18 cellular contexts compared by ENCODE assay signal in genomic region chr2:178363252-178363651, GRCh38.
DNase-seq lines count a peak whose midpoint lies in the region; ATAC-seq and TF ChIP-seq lines count a peak whose summit lies in the region.
"Had no signal": no experiment of that assay in that cellular context is flagged by ENCODE, and none has a peak within 500 bp of the region (broad histone marks: within the 10 kb centered on the region; RNA-seq: fewer than 3 reads in every experiment).

No MANE protein-coding gene starts in this region.

- H3K4me3 ChIP-seq in choroid plexus epithelial cell (ENCODE audit: low read depth, low read length), result no peak overlapping the region
- H3K4me3 ChIP-seq in liver (ENCODE audit: low read depth in 1 of 3, low read length in 3 of 3), result no peak overlapping the region
- no peak overlapping the region for H3K4me3 ChIP-seq in right atrium auricular region
- H3K4me3 ChIP-seq: lung had no signal

- TF ChIP-seq RAD21 in liver (IDR thresholded peaks at IDR 0.05), result peak in 1 of 2 donors; percentile 19

- DNase-seq in ACHN (peak; percentile 38), M059J (ENCODE audit: low read depth) (peak; percentile 1), choroid plexus epithelial cell (ENCODE audit: low read depth) (peak; percentile 49), right atrium auricular region (ENCODE audit: low spot score) (no peak), NCI-H146 treated with DMSO at 0.1 percent for 48 hours (lab: John Stamatoyannopoulos, UW; ENCODE audit: unreplicated experiment) (no peak), NCI-H2227 (lab: John Stamatoyannopoulos, UW; ENCODE audit: unreplicated experiment) (no peak)
- DNase-seq: activated CD4-positive, alpha-beta T cell treated with anti-CD3 and anti-CD28 coated beads for 1 hour; activated CD8-positive, alpha-beta memory T cell treated with anti-CD3 and anti-CD28 coated beads, Interleukin-2, amount 50 U/mL, for 48 hours; dermis blood vessel endothelial cell; naive thymus-derived CD4-positive, alpha-beta T cell; NCI-H1417 treated with DMSO at 0.1 percent for 48 hours; NCI-H446; SHP77 treated with DMSO at 0.1 percent for 48 hours; stimulated activated naive CD8-positive, alpha-beta T cell treated with anti-CD3 and anti-CD28 coated beads, Interleukin-15, amount 100 ng/mL, for 72 hours had no signal

- H3K4me1 ChIP-seq in liver (ENCODE audit: control insufficient read depth in 4 of 4, insufficient read depth in 4 of 4, low read length in 3 of 4) (no peaks in the 10 kb centered on the region), right atrium auricular region (no peaks in the 10 kb centered on the region)

- H3K27me3 ChIP-seq in liver (ENCODE audit: control insufficient read depth in 4 of 4, insufficient read depth in 4 of 4, low read length in 3 of 4), result no peaks in the 10 kb centered on the region
- no peaks in the 10 kb centered on the region for H3K27me3 ChIP-seq in right atrium auricular region

- H3K27ac ChIP-seq in liver (ENCODE audit: low read depth in 1 of 2, low read length in 2 of 2) (no peak overlapping the region), right atrium auricular region (no peak overlapping the region)
- H3K27ac ChIP-seq: KMS-11 had no signal

- peaks cover 0 to 3% (median 2%) of the 10 kb centered on the region in 4 donors for H3K36me3 ChIP-seq in liver (ENCODE audit: control insufficient read depth in 4 of 4, insufficient read depth in 3 of 4, low read depth in 1 of 4, low read length in 3 of 4)
- no peaks in the 10 kb centered on the region for H3K36me3 ChIP-seq in right atrium auricular region

- H3K9me3 ChIP-seq in liver (ENCODE audit: control insufficient read depth in 4 of 4, low read length in 3 of 4) (peaks cover 0 to 2% (median 0%) of the 10 kb centered on the region in 4 donors), right atrium auricular region (peaks cover 0 to 2% of the 10 kb centered on the region in 2 donors)

- WGBS in liver, result 75% methylated on average over 7 of the region's 7 CpGs

- in situ Hi-C loops in ACHN (cut with HindIII; ENCODE audit: low pct_ligation_motif_present, low pct_unique_long_range_greater_than_20kb, low sequenced_read_pairs), result no loop called here

- ATAC-seq in HG03280 (IDR thresholded peaks at IDR 0.05; ENCODE audit: unreplicated experiment), result no peak
- ATAC-seq: naive thymus-derived CD4-positive, alpha-beta T cell; stimulated activated naive CD8-positive, alpha-beta T cell treated with anti-CD3 and anti-CD28 coated beads, Interleukin-15, amount 100 ng/mL, for 72 hours had no signal

- no peak for TF ChIP-seq CTCF in choroid plexus epithelial cell (conservative IDR thresholded peaks at IDR 0.05; ENCODE audit: low read depth, low read length)
- no peak for TF ChIP-seq CTCF in liver (IDR thresholded peaks at IDR 0.05; ENCODE audit: low read depth, low read length, missing input control)
- no peak for TF ChIP-seq CTCF in right atrium auricular region (IDR thresholded peaks at IDR 0.05)

- H3K9ac ChIP-seq in liver (ENCODE audit: low read depth in 1 of 2, low read length in 2 of 2), result no peak overlapping the region
- H3K9ac ChIP-seq: KMS-11 had no signal

TF ChIP-seq in liver, 16 proteins besides CTCF, POLR2A, EP300 and RAD21:
- TF ChIP-seq YY1 (IDR thresholded peaks at IDR 0.05) (peak; percentile 71), RXRA (IDR thresholded peaks at IDR 0.05) (peak in 1 of 2 donors; percentile 41), HNF4A (conservative IDR thresholded peaks at IDR 0.05) (peak in 1 of 2 donors; percentile 56), ZBTB33 (IDR thresholded peaks at IDR 0.05) (no peak), JUND (IDR thresholded peaks at IDR 0.05) (peak in 1 of 2 donors; percentile 24)
- TF ChIP-seq, protein P1, sequence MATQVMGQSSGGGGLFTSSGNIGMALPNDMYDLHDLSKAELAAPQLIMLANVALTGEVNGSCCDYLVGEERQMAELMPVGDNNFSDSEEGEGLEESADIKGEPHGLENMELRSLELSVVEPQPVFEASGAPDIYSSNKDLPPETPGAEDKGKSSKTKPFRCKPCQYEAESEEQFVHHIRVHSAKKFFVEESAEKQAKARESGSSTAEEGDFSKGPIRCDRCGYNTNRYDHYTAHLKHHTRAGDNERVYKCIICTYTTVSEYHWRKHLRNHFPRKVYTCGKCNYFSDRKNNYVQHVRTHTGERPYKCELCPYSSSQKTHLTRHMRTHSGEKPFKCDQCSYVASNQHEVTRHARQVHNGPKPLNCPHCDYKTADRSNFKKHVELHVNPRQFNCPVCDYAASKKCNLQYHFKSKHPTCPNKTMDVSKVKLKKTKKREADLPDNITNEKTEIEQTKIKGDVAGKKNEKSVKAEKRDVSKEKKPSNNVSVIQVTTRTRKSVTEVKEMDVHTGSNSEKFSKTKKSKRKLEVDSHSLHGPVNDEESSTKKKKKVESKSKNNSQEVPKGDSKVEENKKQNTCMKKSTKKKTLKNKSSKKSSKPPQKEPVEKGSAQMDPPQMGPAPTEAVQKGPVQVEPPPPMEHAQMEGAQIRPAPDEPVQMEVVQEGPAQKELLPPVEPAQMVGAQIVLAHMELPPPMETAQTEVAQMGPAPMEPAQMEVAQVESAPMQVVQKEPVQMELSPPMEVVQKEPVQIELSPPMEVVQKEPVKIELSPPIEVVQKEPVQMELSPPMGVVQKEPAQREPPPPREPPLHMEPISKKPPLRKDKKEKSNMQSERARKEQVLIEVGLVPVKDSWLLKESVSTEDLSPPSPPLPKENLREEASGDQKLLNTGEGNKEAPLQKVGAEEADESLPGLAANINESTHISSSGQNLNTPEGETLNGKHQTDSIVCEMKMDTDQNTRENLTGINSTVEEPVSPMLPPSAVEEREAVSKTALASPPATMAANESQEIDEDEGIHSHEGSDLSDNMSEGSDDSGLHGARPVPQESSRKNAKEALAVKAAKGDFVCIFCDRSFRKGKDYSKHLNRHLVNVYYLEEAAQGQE (IDR thresholded peaks at IDR 0.05), result no peak

Comparison
In these comparisons a context has a peak if more than half of its experiments do, and no peak if none do; other contexts are left out.
1. DNase-seq: peak in ACHN (single experiment), M059J (single experiment) and choroid plexus epithelial cell (single experiment); none in right atrium auricular region (single experiment), NCI-H146 treated with DMSO at 0.1 percent for 48 hours (single experiment) and NCI-H2227 (single experiment).